ENCODE assay signal across 10 cellular contexts in the genomic region with DNA sequence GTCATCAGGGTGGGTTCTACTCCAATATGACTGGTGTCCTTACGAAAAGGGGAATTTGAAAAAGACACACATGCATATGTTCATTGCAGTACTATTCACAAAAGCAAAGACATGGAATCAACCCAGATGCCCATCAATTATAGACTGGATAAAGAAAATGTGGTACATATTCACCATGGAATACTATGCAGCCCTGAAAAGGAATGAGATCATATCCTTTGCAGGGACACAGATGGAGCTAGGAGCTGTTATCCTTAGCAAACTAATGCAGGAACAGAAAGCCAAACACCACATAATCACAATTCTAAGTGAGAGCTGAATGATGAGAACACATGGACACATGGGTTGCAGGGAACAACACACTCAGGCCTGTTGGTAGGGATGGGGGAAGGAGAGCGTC. TPM values are rescaled to one million over a fixed set of nuclear protein-coding genes. Genes with fewer than 3 reads are reported as not detected.
"Had no signal": no experiment of that assay in that cellular context is flagged by ENCODE, and none has a peak within 500 bp of the region (broad histone marks: within the 10 kb centered on the region; RNA-seq: fewer than 3 reads in every experiment).

No MANE protein-coding gene starts in this region.

- H3K9ac ChIP-seq: KMS-11 had no signal

- ATAC-seq: HepG2 had no signal

- H3K27ac ChIP-seq: HL-60, KMS-11 had no signal

- FAIRE-seq: HepG2, HTR-8/SVneo had no signal

- DNase-seq: IMR-90, KBM-7, KG1 had no signal

- H3K4me2 ChIP-seq: KMS-11 had no signal

RNA-seq across cellular contexts. Expression of a gene that starts 24.8 kb away (rescaled TPM):
- polyA plus RNA-seq: IgD-negative memory B cell had no signal

RNA-seq across cellular contexts. Expression of a gene that starts 54.0 kb away (rescaled TPM):
- total RNA-seq: HepG2, HT-29, HT1080, IMR-90 had no signal
- polyA plus RNA-seq: HepG2, IgD-negative memory B cell, IMR-90 had no signal
